9 cellular contexts compared by ENCODE assay signal in the genomic region with DNA sequence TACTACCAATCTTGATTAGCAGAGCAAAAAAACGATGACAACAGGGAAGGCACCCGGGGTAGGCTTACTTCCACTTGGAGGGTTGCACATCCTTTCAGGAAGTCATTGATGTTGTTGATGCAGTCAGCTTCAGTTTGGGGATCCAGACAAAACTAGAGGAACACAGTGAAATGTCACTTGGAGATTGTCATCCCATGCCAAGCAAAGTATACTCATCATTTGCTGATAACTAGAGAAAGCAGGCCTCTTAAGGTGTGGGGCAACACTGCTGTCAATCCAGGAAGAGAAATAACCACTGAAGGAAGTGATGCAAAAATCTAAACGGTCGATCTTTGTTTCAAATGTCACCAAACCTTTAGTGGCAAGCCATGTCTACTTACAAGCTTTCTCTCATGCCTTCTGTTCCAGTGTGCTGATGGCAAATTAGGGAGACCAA. TPM values are rescaled to one million over a fixed set of nuclear protein-coding genes. Genes with fewer than 3 reads are reported as not detected.
A peak's percentile ranks its signal among the peaks of the same experiment; 100 is the strongest.
DNase-seq lines count a peak whose midpoint lies in the region; ATAC-seq and TF ChIP-seq lines count a peak whose summit lies in the region.
"Had no signal": no experiment of that assay in that cellular context is flagged by ENCODE, and none has a peak within 500 bp of the region (broad histone marks: within the 10 kb centered on the region; RNA-seq: fewer than 3 reads in every experiment).

No MANE protein-coding gene starts in this region.

- ATAC-seq in GM21619 (IDR thresholded peaks at IDR 0.05; ENCODE audit: unreplicated experiment) (peak; percentile 47), memory B cell (ENCODE audit: low read depth) (peak; percentile 63), HG03196 (IDR thresholded peaks at IDR 0.05; ENCODE audit: unreplicated experiment) (no peak)

- peaks cover 0 to 1% of the 10 kb centered on the region in 2 donors for H3K27me3 Mint-ChIP-seq in CD8-positive, alpha-beta memory T cell
- H3K27me3 Mint-ChIP-seq in memory B cell: no peaks in the 10 kb centered on the region

- H3K9me3 Mint-ChIP-seq in CD8-positive, alpha-beta memory T cell: no peaks in the 10 kb centered on the region
- no peaks in the 10 kb centered on the region for H3K9me3 Mint-ChIP-seq in memory B cell

- no peaks in the 10 kb centered on the region for H3K27me3 ChIP-seq in CD8-positive, alpha-beta memory T cell (ENCODE audit: insufficient read depth, low read length, poor library complexity, severe bottlenecking)

- CTCF ChIA-PET in CD8-positive, alpha-beta memory T cell (lab: Charles Lee): interaction anchor here (1.0 to 1.7 kb wide), 2 partner anchors 11 to 101 kb away, joined by 3 to 7 read pairs; a partner anchor contains a TSS

- H3K4me1 ChIP-seq in CD8-positive, alpha-beta memory T cell (ENCODE audit: insufficient read depth, low read length): peaks cover 34% of the 10 kb centered on the region

- H3K36me3 ChIP-seq in CD8-positive, alpha-beta memory T cell (ENCODE audit: insufficient read depth, low read length): no peaks in the 10 kb centered on the region

- H3K4me1 Mint-ChIP-seq in CD8-positive, alpha-beta memory T cell: peaks cover 52 to 85% (median 78%) of the 10 kb centered on the region in 3 donors
- H3K4me1 Mint-ChIP-seq in memory B cell: peaks cover 38% of the 10 kb centered on the region

- POLR2A ChIA-PET in CD8-positive, alpha-beta memory T cell (lab: Charles Lee): interaction anchor here (0.6 to 2.2 kb wide), 4 partner anchors 11 to 101 kb away, joined by 3 to 9 read pairs (median 6); a partner anchor contains a TSS

- peak overlapping the region; percentile 74 to 97 (median 92) for H3K27ac Mint-ChIP-seq in CD8-positive, alpha-beta memory T cell
- H3K27ac Mint-ChIP-seq in memory B cell: peak overlapping the region; percentile 92

- H3K36me3 Mint-ChIP-seq in CD8-positive, alpha-beta memory T cell: peaks cover 0 to 14% (median 0%) of the 10 kb centered on the region in 3 donors
- peaks cover 3% of the 10 kb centered on the region for H3K36me3 Mint-ChIP-seq in memory B cell

- no peak for TF ChIP-seq CTCF in GM20000 (IDR thresholded peaks at IDR 0.05; ENCODE audit: extremely low read depth, missing control alignments)

- peak in 2 of 5 donors; percentile 34 to 45 for DNase-seq in CD8-positive, alpha-beta memory T cell
- DNase-seq in SIG-M5 (lab: John Stamatoyannopoulos, UW) (peak; percentile 67), memory B cell (ENCODE audit: low spot score in 2 of 2) (no peak), GM20000 (ENCODE audit: low spot score) (no peak), retina (no peak), foreskin melanocyte (no peak)
- DNase-seq: stimulated activated CD4-positive, alpha-beta T cell treated with anti-CD3 and anti-CD28 coated beads, Interleukin-12 subunit alpha, Interleukin-12 subunit beta, amount 100 ng/mL, for 4 hours had no signal

- no peaks in the 10 kb centered on the region for H3K9me3 ChIP-seq in CD8-positive, alpha-beta memory T cell (ENCODE audit: low read length)

- peak overlapping the region; percentile 77 for H3K4me3 ChIP-seq in CD8-positive, alpha-beta memory T cell (ENCODE audit: low read length)

- H3K4me3 Mint-ChIP-seq in CD8-positive, alpha-beta memory T cell: peak overlapping the region; percentile 90 to 94 (median 92)
- H3K4me3 Mint-ChIP-seq in memory B cell: peak overlapping the region; percentile 90

- peak overlapping the region; percentile 48 for H3K27ac ChIP-seq in CD8-positive, alpha-beta memory T cell (ENCODE audit: low read depth, low read length)

RNA-seq across cellular contexts. Expression of a gene that starts 1.4 kb away (rescaled TPM):
- total RNA-seq in CD8-positive, alpha-beta memory T cell: 10 to 100 TPM; 25.6 to 27.0 TPM
- 60.7 TPM for polyA plus RNA-seq in CD8-positive, alpha-beta memory T cell
